Comparison of ENCODE assay signal across 1 cellular context in the genomic region with DNA sequence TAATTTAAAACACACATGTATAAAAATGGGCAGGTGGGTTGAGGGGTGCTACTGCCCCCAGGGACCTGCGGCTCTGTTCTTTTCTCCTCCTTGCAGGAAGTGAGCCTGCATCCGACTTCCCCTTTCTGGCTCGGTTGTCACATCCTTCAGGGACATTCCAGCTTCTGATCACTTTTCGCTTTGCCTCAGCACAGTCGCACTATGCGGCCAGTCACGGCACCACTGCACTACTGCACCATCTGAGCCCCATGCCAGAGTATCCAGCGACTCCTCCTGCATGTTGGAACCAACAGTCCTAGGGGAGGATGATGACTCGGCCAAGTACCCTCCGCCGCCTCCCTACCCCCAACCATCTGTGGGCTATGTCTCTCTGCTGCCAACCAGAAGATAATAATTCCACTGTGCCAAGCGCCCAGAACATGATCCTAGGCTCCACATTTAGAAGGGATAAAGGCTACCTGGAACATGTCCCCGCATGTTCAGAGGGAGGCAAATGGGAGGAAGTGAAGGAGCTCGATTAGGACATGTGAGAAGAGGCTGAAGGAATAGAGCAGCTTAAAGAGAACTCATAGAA.
TF ChIP-seq lines count a peak whose summit lies in the region.

No MANE protein-coding gene starts in this region.

TF ChIP-seq in SK-N-SH, 30 proteins besides CTCF, POLR2A, EP300 and RAD21 (continued from another document):
- no peak for TF ChIP-seq USF2 (IDR thresholded peaks at IDR 0.05; ENCODE audit: borderline replicate concordance, low read depth, low read length)
- no peak for TF ChIP-seq REST (IDR thresholded peaks at IDR 0.05; ENCODE audit: low read depth, low read length)
- TF ChIP-seq GATA2 (CRISPR knock-in tag; IDR thresholded peaks at IDR 0.05) = no peak
- peak; percentile 66 for TF ChIP-seq FOSL2 (IDR thresholded peaks at IDR 0.05; ENCODE audit: borderline replicate concordance, low read depth)
- TF ChIP-seq EZH2phosphoT487 (IDR thresholded peaks at IDR 0.05; ENCODE audit: borderline replicate concordance, low read depth) = no peak
